In the genomic region with DNA sequence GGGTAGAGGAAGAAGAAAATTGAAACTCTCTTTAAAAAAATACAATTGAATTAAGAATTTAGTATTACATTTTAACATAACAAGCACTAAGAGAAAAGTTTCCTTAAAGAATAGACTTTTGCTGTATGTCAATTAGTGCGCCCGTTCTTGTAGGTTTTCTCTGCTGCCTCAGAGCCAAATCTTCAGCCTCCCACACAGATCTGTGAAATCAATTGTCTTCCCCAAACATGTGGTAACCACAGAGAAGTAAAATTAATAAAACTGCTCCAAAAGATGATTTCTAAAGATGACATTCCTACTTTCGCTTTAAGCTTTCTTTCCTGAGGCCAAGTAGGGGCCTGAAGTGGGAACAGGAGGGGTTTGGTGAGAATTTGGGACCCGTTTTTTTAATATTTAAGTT, we compare ENCODE assay signal across 12 cellular contexts.
A peak's percentile ranks its signal among the peaks of the same experiment; 100 is the strongest.
DNase-seq lines count a peak whose midpoint lies in the region; ATAC-seq and TF ChIP-seq lines count a peak whose summit lies in the region.
"Had no signal": no experiment of that assay in that cellular context is flagged by ENCODE, and none has a peak within 500 bp of the region (broad histone marks: within the 10 kb centered on the region; RNA-seq: fewer than 3 reads in every experiment).

No MANE protein-coding gene starts in this region.

- H3K79me1 ChIP-seq in mesenchymal stem cell (replicated peaks; ENCODE audit: low read length, poor library complexity, severe bottlenecking): no peaks in the 10 kb centered on the region

- H4K20me1 ChIP-seq in BLaER1: no peaks in the 10 kb centered on the region

- H3K27ac ChIP-seq in BLaER1: 0 out of 2 replicates have a peak overlapping the region, but pooled peaks have one; percentile 5
- peak overlapping the region; percentile 26 for H3K27ac ChIP-seq in CD4-positive, alpha-beta memory T cell (ENCODE audit: low read depth, low read length)
- no peak overlapping the region for H3K27ac ChIP-seq in mesenchymal stem cell (ENCODE audit: low read length, poor library complexity, severe bottlenecking)
- H3K27ac ChIP-seq in left lung: no peak overlapping the region
- H3K27ac ChIP-seq: colonic mucosa, esophagus squamous epithelium had no signal

- H2AFZ ChIP-seq in mesenchymal stem cell (ENCODE audit: low read depth, low read length): no peak overlapping the region

- no peak overlapping the region for H3K4ac ChIP-seq in mesenchymal stem cell (ENCODE audit: low read depth in 1 of 2, low read length in 2 of 2)

- H2BK12ac ChIP-seq in mesenchymal stem cell (ENCODE audit: low read length in 2 of 2): no peak overlapping the region

- intact Hi-C loops in CD4-positive, alpha-beta memory T cell (cut with micrococcal nuclease): loop anchor here (2.0 to 5.0 kb wide), 2 partner anchors 41 to 55 kb away; no protein-coding TSS in a partner anchor
- intact Hi-C loops in activated B cell treated with CpG ODN at 0.5 μM for 24 hours (cut with micrococcal nuclease): loop anchor here (2.0 kb wide), 1 partner anchor 41 kb away; no protein-coding TSS in a partner anchor
- intact Hi-C loops in left lung (cut with DNase I): no loop called here

- H3K4me1 Mint-ChIP-seq in CD4-positive, alpha-beta memory T cell: peaks cover 41 to 73% (median 62%) of the 10 kb centered on the region in 4 donors
- peaks cover 45% of the 10 kb centered on the region for H3K4me1 Mint-ChIP-seq in activated B cell treated with CpG ODN at 0.5 μM for 24 hours

- ATAC-seq in activated B cell treated with CpG ODN at 0.5 μM for 24 hours (ENCODE audit: low read depth) (no peak), left lung (no peak)

- H3K4me1 ChIP-seq in BLaER1 (peaks cover 59% of the 10 kb centered on the region), mesenchymal stem cell (ENCODE audit: control insufficient read depth, insufficient read depth, low read depth, low read length) (no peaks in the 10 kb centered on the region), left lung (peaks cover 0 to 14% of the 10 kb centered on the region in 2 donors)
- peaks cover 46% of the 10 kb centered on the region for H3K4me1 ChIP-seq in CD4-positive, alpha-beta memory T cell (ENCODE audit: insufficient read depth, low read length)
- H3K4me1 ChIP-seq: colonic mucosa had no signal

- H3K23ac ChIP-seq in mesenchymal stem cell (ENCODE audit: low read length in 2 of 2): no peak overlapping the region

- H3K36me3 ChIP-seq in BLaER1 (no peaks in the 10 kb centered on the region), mesenchymal stem cell (ENCODE audit: control insufficient read depth in 1 of 2, insufficient read depth in 2 of 2, low read depth in 1 of 2, low read length in 2 of 2) (no peaks in the 10 kb centered on the region), left lung (no peaks in the 10 kb centered on the region)
- H3K36me3 ChIP-seq in CD4-positive, alpha-beta memory T cell (ENCODE audit: insufficient read depth, low read length): no peaks in the 10 kb centered on the region
- H3K36me3 ChIP-seq: colonic mucosa, esophagus squamous epithelium had no signal

- TF ChIP-seq CTCF in activated B cell treated with CpG ODN at 0.5 μM for 24 hours (IDR thresholded peaks at IDR 0.05) (no peak), left lung (IDR thresholded peaks at IDR 0.05) (no peak)

- H3K27me3 ChIP-seq in BLaER1: no peaks in the 10 kb centered on the region
- H3K27me3 ChIP-seq in CD4-positive, alpha-beta memory T cell (ENCODE audit: insufficient read depth, low read length): no peaks in the 10 kb centered on the region
- no peaks in the 10 kb centered on the region for H3K27me3 ChIP-seq in mesenchymal stem cell (ENCODE audit: control insufficient read depth in 1 of 2, insufficient read depth in 1 of 2, low read length in 2 of 2)
- no peaks in the 10 kb centered on the region for H3K27me3 ChIP-seq in left lung
- H3K27me3 ChIP-seq: colonic mucosa, esophagus squamous epithelium had no signal

- H3K9me3 Mint-ChIP-seq in CD4-positive, alpha-beta memory T cell: peaks cover 0 to 11% (median 2%) of the 10 kb centered on the region in 8 donors
- peaks cover 9% of the 10 kb centered on the region for H3K9me3 Mint-ChIP-seq in activated B cell treated with CpG ODN at 0.5 μM for 24 hours

- H3K18ac ChIP-seq in mesenchymal stem cell (ENCODE audit: low read depth in 1 of 2, low read length in 2 of 2): no peak overlapping the region

- no peak overlapping the region for H2AK5ac ChIP-seq in mesenchymal stem cell (ENCODE audit: low read length, severe bottlenecking)

- H3K9ac ChIP-seq in BLaER1 (no peak overlapping the region), mesenchymal stem cell (ENCODE audit: low read length) (peak overlapping the region; percentile 88)

- H3K4me3 ChIP-seq in BLaER1: no peak overlapping the region
- peak overlapping the region in 1 of 2 donors; percentile 25 for H3K4me3 ChIP-seq in CD4-positive, alpha-beta memory T cell (ENCODE audit: low read length in 2 of 2)
- H3K4me3 ChIP-seq in mesenchymal stem cell (ENCODE audit: insufficient read depth in 1 of 2, low read depth in 1 of 2, low read length in 2 of 2): peak overlapping the region in 1 of 2 experiments; percentile 54
- no peak overlapping the region for H3K4me3 ChIP-seq in left lung
- H3K4me3 ChIP-seq: colonic mucosa, esophagus squamous epithelium had no signal

- peak overlapping the region; percentile 30; the same call in 1 of the 2 replicates for H3K4me2 ChIP-seq in BLaER1
- no peak overlapping the region for H3K4me2 ChIP-seq in mesenchymal stem cell (ENCODE audit: low read length, poor library complexity, severe bottlenecking)

- H3K36me3 Mint-ChIP-seq in CD4-positive, alpha-beta memory T cell: peaks cover 0 to under 1% of the 10 kb centered on the region in 2 donors
- no peaks in the 10 kb centered on the region for H3K36me3 Mint-ChIP-seq in activated B cell treated with CpG ODN at 0.5 μM for 24 hours (ENCODE audit: low read depth)

- DNase-seq in CD4-positive, alpha-beta memory T cell: peak in 1 of 5 donors; percentile 8
- DNase-seq in activated B cell treated with CpG ODN at 0.5 μM for 24 hours (no peak), mesenchymal stem cell (no peak), HK-2 (ENCODE audit: unreplicated experiment) (no peak), NCI-H2227 (lab: John Stamatoyannopoulos, UW; ENCODE audit: unreplicated experiment) (no peak), left lung (no peak)
- DNase-seq: anterior cingulate cortex, colonic mucosa, esophagus squamous epithelium, SHP77 treated with DMSO at 0.1 percent for 48 hours, trophoblast cell had no signal

- no peak overlapping the region for H3K14ac ChIP-seq in mesenchymal stem cell (ENCODE audit: low read length in 2 of 2)

- no peak overlapping the region for H4K8ac ChIP-seq in mesenchymal stem cell (ENCODE audit: low read length)

- H3K9me3 ChIP-seq in BLaER1 (peaks cover 34% of the 10 kb centered on the region), mesenchymal stem cell (ENCODE audit: control insufficient read depth, low read length) (peaks cover 16% of the 10 kb centered on the region), left lung (no peaks in the 10 kb centered on the region)
- no peaks in the 10 kb centered on the region for H3K9me3 ChIP-seq in CD4-positive, alpha-beta memory T cell (ENCODE audit: control insufficient read depth in 1 of 2, low read length in 2 of 2)
- H3K9me3 ChIP-seq: colonic mucosa, esophagus squamous epithelium had no signal

- H3K27me3 Mint-ChIP-seq in CD4-positive, alpha-beta memory T cell: no peaks in the 10 kb centered on the region
- H3K27me3 Mint-ChIP-seq in activated B cell treated with CpG ODN at 0.5 μM for 24 hours: no peaks in the 10 kb centered on the region

- no peak overlapping the region for H4K91ac ChIP-seq in mesenchymal stem cell (ENCODE audit: low read length)

- H2BK120ac ChIP-seq in mesenchymal stem cell (ENCODE audit: low read depth, low read length): no peak overlapping the region

- no peak overlapping the region for H2BK15ac ChIP-seq in mesenchymal stem cell (ENCODE audit: low read depth, poor library complexity, severe bottlenecking)

- no peak overlapping the region for H2BK5ac ChIP-seq in mesenchymal stem cell (ENCODE audit: low read depth, low read length, poor library complexity, severe bottlenecking)

- H3K27ac Mint-ChIP-seq in CD4-positive, alpha-beta memory T cell: peak overlapping the region; percentile 89 to 95 (median 92)
- peak overlapping the region; percentile 59 for H3K27ac Mint-ChIP-seq in activated B cell treated with CpG ODN at 0.5 μM for 24 hours

- POLR2A ChIA-PET in CD4-positive, alpha-beta memory T cell (lab: Charles Lee; ENCODE audit: partially characterized antibody): interaction anchor here (1.2 to 2.9 kb wide), 4 partner anchors 10 to 63 kb away, joined by 3 to 16 read pairs (median 10); no protein-coding TSS in a partner anchor
- POLR2A ChIA-PET in activated B cell treated with CpG ODN at 0.5 μM for 24 hours (lab: Charles Lee): interaction anchor here (0.7 to 1.6 kb wide), 2 partner anchors 42 to 125 kb away, joined by 6 to 8 read pairs; no protein-coding TSS in a partner anchor

- CTCF ChIA-PET in CD4-positive, alpha-beta memory T cell (lab: Charles Lee; ENCODE audit: partially characterized antibody): interaction anchor here (0.8 to 1.5 kb wide), 4 partner anchors 15 to 125 kb away, joined by 3 to 4 read pairs (median 3); a partner anchor contains a TSS
- CTCF ChIA-PET in activated B cell treated with CpG ODN at 0.5 μM for 24 hours (lab: Charles Lee): no interaction called here

- 53% methylated on average over 4 of the region's 4 CpGs for WGBS in mesenchymal stem cell

- H3K4me3 Mint-ChIP-seq in CD4-positive, alpha-beta memory T cell: peak overlapping the region; percentile 68 to 88 (median 78)
- H3K4me3 Mint-ChIP-seq in activated B cell treated with CpG ODN at 0.5 μM for 24 hours: peak overlapping the region; percentile 65

Comparison
In these comparisons a context has a peak if more than half of its experiments do, and no peak if none do; other contexts are left out.
1. H3K27ac ChIP-seq: peak in BLaER1 (single experiment) and CD4-positive, alpha-beta memory T cell (single experiment); none in mesenchymal stem cell (single experiment) and left lung (0 of 2).
2. intact Hi-C loops: an anchor here in CD4-positive, alpha-beta memory T cell (2.0 to 5.0 kb wide) and activated B cell treated with CpG ODN at 0.5 μM for 24 hours (2.0 kb wide); none called in left lung.